Comparison of ENCODE assay signal across 9 cellular contexts in the genomic region with DNA sequence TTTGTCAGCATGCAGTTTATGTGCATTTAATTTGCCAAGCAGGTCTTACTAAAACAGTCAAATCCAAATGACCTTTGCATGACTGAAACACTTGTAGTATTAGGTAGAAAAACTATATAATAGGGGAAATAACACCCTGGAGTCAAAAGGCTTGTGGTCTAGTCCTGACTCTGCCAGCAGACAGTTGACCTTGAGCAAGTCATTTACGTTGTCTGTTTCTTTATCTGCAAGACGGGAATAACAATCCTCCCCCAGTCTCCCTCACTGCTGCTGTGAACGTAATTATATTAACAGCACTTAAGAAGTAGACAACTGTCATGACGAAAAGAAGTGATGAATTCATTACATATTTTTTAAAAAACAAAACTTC. TPM values are rescaled to one million over a fixed set of nuclear protein-coding genes. Genes with fewer than 3 reads are reported as not detected.
DNase-seq lines count a peak whose midpoint lies in the region; ATAC-seq lines count a peak whose summit lies in the region.
"Had no signal": no experiment of that assay in that cellular context is flagged by ENCODE, and none has a peak within 500 bp of the region (broad histone marks: within the 10 kb centered on the region; RNA-seq: fewer than 3 reads in every experiment).

No MANE protein-coding gene starts in this region.

- intact Hi-C loops in posterior cingulate gyrus (cut with DNase I): no loop called here

- DNase-seq in NCI-H2227 treated with DMSO at 0.1 percent for 48 hours (lab: John Stamatoyannopoulos, UW): peak; percentile 38
- DNase-seq in NCI-H2227 (lab: John Stamatoyannopoulos, UW; ENCODE audit: unreplicated experiment): no peak
- DNase-seq in SJSA1 (ENCODE audit: low read depth in 1 of 2, low spot score in 2 of 2): no peak
- peak; percentile 85 for DNase-seq in iris pigment epithelial cell (ENCODE audit: low read depth)
- no peak for DNase-seq in dermis blood vessel endothelial cell
- DNase-seq in posterior cingulate gyrus: no peak
- DNase-seq in NCI-H748 (lab: John Stamatoyannopoulos, UW; ENCODE audit: unreplicated experiment): no peak
- DNase-seq: naive B cell had no signal

- no peaks in the 10 kb centered on the region for H3K9me3 ChIP-seq in SJSA1 (replicated peaks)

- H3K4me1 ChIP-seq in SJSA1 (replicated peaks): peaks cover 50% of the 10 kb centered on the region

- ATAC-seq in HG03039 (IDR thresholded peaks at IDR 0.05; ENCODE audit: unreplicated experiment): peak; percentile 21

- peak overlapping the region; percentile 88 for H3K27ac ChIP-seq in SJSA1

- H3K27me3 ChIP-seq in SJSA1 (replicated peaks): no peaks in the 10 kb centered on the region

- peaks cover 42% of the 10 kb centered on the region for H3K36me3 ChIP-seq in SJSA1

- no peak overlapping the region for H3K4me3 ChIP-seq in SJSA1

RNA-seq across cellular contexts. Expression of a gene that starts 26.1 kb away (rescaled TPM):
- total RNA-seq in SJSA1 (2014; rRNA removed; shearing (Covaris generic)): 126 and 136 TPM in 2 replicates
- 44.6 and 48.2 TPM in 2 replicates for total RNA-seq in dermis blood vessel endothelial cell

Comparison
In these comparisons a context has a peak if more than half of its experiments do, and no peak if none do; other contexts are left out.
1. DNase-seq: peak in NCI-H2227 treated with DMSO at 0.1 percent for 48 hours (single experiment) and iris pigment epithelial cell (single experiment); none in NCI-H2227 (single experiment), SJSA1 (0 of 2), dermis blood vessel endothelial cell (single experiment), posterior cingulate gyrus (0 of 10) and NCI-H748 (single experiment).